8 cellular contexts compared by ENCODE assay signal in genomic region chr5:177312649-177313181, GRCh38. TPM values are rescaled to one million over a fixed set of nuclear protein-coding genes. Genes with fewer than 3 reads are reported as not detected.
DNase-seq lines count a peak whose midpoint lies in the region; ATAC-seq and TF ChIP-seq lines count a peak whose summit lies in the region.

No MANE protein-coding gene starts in this region.

- no peak for TF ChIP-seq CTCF in foreskin fibroblast (IDR thresholded peaks at IDR 0.05; ENCODE audit: low read depth, low read length)
- no peak for TF ChIP-seq CTCF in smooth muscle cell (IDR thresholded peaks at IDR 0.05; ENCODE audit: borderline replicate concordance, insufficient read depth, poor library complexity, severe bottlenecking)

- H3K4me3 ChIP-seq in foreskin fibroblast (ENCODE audit: low read depth in 1 of 2, low read length in 2 of 2) (peak overlapping the region; percentile 44 to 60), smooth muscle cell (peak overlapping the region; percentile 71)

- H3K36me3 Mint-ChIP-seq in T-helper 2 cell treated with Interferon-gamma antibody and Interleukin-4, amounts not matched to agents 5 μg/mL and 100 μg/mL, for 36 hours (ENCODE audit: low read depth), result peaks cover 24% of the 10 kb centered on the region

- H4K20me1 ChIP-seq in smooth muscle cell (ENCODE audit: low read depth), result peaks cover 46% of the 10 kb centered on the region

- peak; percentile 24 for ATAC-seq in GM19452 (IDR thresholded peaks at IDR 0.05; ENCODE audit: unreplicated experiment)
- ATAC-seq in HG03521 (IDR thresholded peaks at IDR 0.05; ENCODE audit: unreplicated experiment), result peak; percentile 13

- no peaks in the 10 kb centered on the region for H3K4me1 ChIP-seq in smooth muscle cell (ENCODE audit: low read depth)

- DNase-seq in NK-92 treated with Interleukin-12 subunit alpha and Interleukin-12 subunit beta, amount 100 ng/mL, for 24 hours (lab: John Stamatoyannopoulos, UW), result peak; percentile 60
- DNase-seq in NK-92 (lab: John Stamatoyannopoulos, UW; ENCODE audit: unreplicated experiment) (no peak), foreskin fibroblast (peak in 1 of 2 donors; percentile 52), smooth muscle cell (lab: John Stamatoyannopoulos, UW; ENCODE audit: unreplicated experiment) (no peak), ureter (ENCODE audit: low spot score) (no peak)
- peak; percentile 53 for DNase-seq in T-helper 2 cell treated with Interferon-gamma antibody and Interleukin-4, amounts not matched to agents 5 μg/mL and 100 μg/mL, for 36 hours (ENCODE audit: low spot score)

- H3K27me3 Mint-ChIP-seq in T-helper 2 cell treated with Interferon-gamma antibody and Interleukin-4, amounts not matched to agents 5 μg/mL and 100 μg/mL, for 36 hours (ENCODE audit: low read depth), result no peaks in the 10 kb centered on the region

- no peaks in the 10 kb centered on the region for H3K79me2 ChIP-seq in smooth muscle cell (ENCODE audit: low read depth)

- peaks cover 4% of the 10 kb centered on the region for H3K9me3 Mint-ChIP-seq in T-helper 2 cell treated with Interferon-gamma antibody and Interleukin-4, amounts not matched to agents 5 μg/mL and 100 μg/mL, for 36 hours

- peak overlapping the region; percentile 96 for H3K4me2 ChIP-seq in smooth muscle cell

- no peak overlapping the region for H2AFZ ChIP-seq in smooth muscle cell (ENCODE audit: low read depth)

- WGBS in smooth muscle cell (ENCODE audit: low lambda C conversion rate), result 7% methylated on average over 19 of the region's 19 CpGs

- no peaks in the 10 kb centered on the region for H3K27me3 ChIP-seq in smooth muscle cell (ENCODE audit: low read depth)

- H3K36me3 ChIP-seq in smooth muscle cell (ENCODE audit: low read depth), result no peaks in the 10 kb centered on the region

- no peaks in the 10 kb centered on the region for H3F3A ChIP-seq in smooth muscle cell (ENCODE audit: low read depth)

- H3K27ac Mint-ChIP-seq in T-helper 2 cell treated with Interferon-gamma antibody and Interleukin-4, amounts not matched to agents 5 μg/mL and 100 μg/mL, for 36 hours, result peak overlapping the region; percentile 92

- peaks cover 39% of the 10 kb centered on the region for H3K4me1 Mint-ChIP-seq in T-helper 2 cell treated with Interferon-gamma antibody and Interleukin-4, amounts not matched to agents 5 μg/mL and 100 μg/mL, for 36 hours (ENCODE audit: low read depth)

- no peak overlapping the region for H3K9ac ChIP-seq in smooth muscle cell (ENCODE audit: low read depth)

- H3K4me3 Mint-ChIP-seq in T-helper 2 cell treated with Interferon-gamma antibody and Interleukin-4, amounts not matched to agents 5 μg/mL and 100 μg/mL, for 36 hours, result peak overlapping the region; percentile 93

- H3K9me3 ChIP-seq in smooth muscle cell (replicated peaks; ENCODE audit: low read depth), result no peaks in the 10 kb centered on the region

- H3K27ac ChIP-seq in smooth muscle cell (ENCODE audit: low read depth), result no peak overlapping the region

RNA-seq across cellular contexts. Expression of gene MXD3, which starts 1.0 kb away (rescaled TPM):
- total RNA-seq in smooth muscle cell, result 8.6 and 16.9 TPM in 2 replicates
- polyA plus RNA-seq in smooth muscle cell, result 14.9 and 15.6 TPM in 2 replicates
- total RNA-seq in ureter, result 7.8 TPM

RNA-seq across cellular contexts. Expression of gene PRELID1, which starts 9.1 kb away (rescaled TPM):
- total RNA-seq in smooth muscle cell, result 132 and 197 TPM in 2 replicates
- polyA plus RNA-seq in smooth muscle cell, result 264 and 268 TPM in 2 replicates
- 121 TPM for total RNA-seq in ureter

RNA-seq across cellular contexts. Expression of gene RAB24, which starts 9.2 kb away (rescaled TPM):
- total RNA-seq in smooth muscle cell (15.3 and 41.8 TPM in 2 replicates), ureter (14.9 TPM)
- polyA plus RNA-seq in smooth muscle cell, result 46.4 and 49.5 TPM in 2 replicates

RNA-seq across cellular contexts. Expression of gene LMAN2, which starts 38.8 kb away (rescaled TPM):
- total RNA-seq in smooth muscle cell, result 178 and 241 TPM in 2 replicates
- polyA plus RNA-seq in smooth muscle cell, result 236 and 253 TPM in 2 replicates
- total RNA-seq in ureter, result 129 TPM

RNA-seq across cellular contexts. Expression of gene RGS14, which starts 45.0 kb away (rescaled TPM):
- total RNA-seq in smooth muscle cell, result 6.0 and 38.5 TPM in 2 replicates
- 23.3 and 23.8 TPM in 2 replicates for polyA plus RNA-seq in smooth muscle cell
- total RNA-seq in ureter, result 17.3 TPM

Comparison
In these comparisons a context has a peak if more than half of its experiments do, and no peak if none do; other contexts are left out.
1. DNase-seq: peak in NK-92 treated with Interleukin-12 subunit alpha and Interleukin-12 subunit beta, amount 100 ng/mL, for 24 hours (single experiment) and T-helper 2 cell treated with Interferon-gamma antibody and Interleukin-4, amounts not matched to agents 5 μg/mL and 100 μg/mL, for 36 hours (single experiment); none in NK-92 (single experiment), smooth muscle cell (single experiment) and ureter (single experiment).